ENCODE assay signal across 9 cellular contexts in genomic region chr10:35136263-35136815, GRCh38. TPM values are rescaled to one million over a fixed set of nuclear protein-coding genes. Genes with fewer than 3 reads are reported as not detected.
DNase-seq lines count a peak whose midpoint lies in the region; ATAC-seq and TF ChIP-seq lines count a peak whose summit lies in the region.
"Had no signal": no experiment of that assay in that cellular context is flagged by ENCODE, and none has a peak within 500 bp of the region (broad histone marks: within the 10 kb centered on the region; RNA-seq: fewer than 3 reads in every experiment).

No MANE protein-coding gene starts in this region.

- ATAC-seq in GM21447 (IDR thresholded peaks at IDR 0.05; ENCODE audit: unreplicated experiment), result peak; percentile 51
- peak; percentile 52 for ATAC-seq in HG03520 (IDR thresholded peaks at IDR 0.05; ENCODE audit: unreplicated experiment)
- ATAC-seq in effector memory CD8-positive, alpha-beta T cell (replicated peaks), result peak; percentile 18

- no peaks in the 10 kb centered on the region for H3K9me3 Mint-ChIP-seq in effector memory CD8-positive, alpha-beta T cell
- no peaks in the 10 kb centered on the region for H3K9me3 Mint-ChIP-seq in mesothelial cell of epicardium

- TF ChIP-seq CTCF in mesothelial cell of epicardium (IDR thresholded peaks at IDR 0.05; ENCODE audit: unreplicated experiment), result no peak

- H3K27me3 Mint-ChIP-seq in effector memory CD8-positive, alpha-beta T cell, result no peaks in the 10 kb centered on the region
- H3K27me3 Mint-ChIP-seq in mesothelial cell of epicardium (ENCODE audit: low read depth), result no peaks in the 10 kb centered on the region

- DNase-seq in NCI-H146 (lab: John Stamatoyannopoulos, UW) (peak; percentile 39), NCI-H146 treated with DMSO at 0.1 percent for 48 hours (lab: John Stamatoyannopoulos, UW; ENCODE audit: unreplicated experiment) (no peak), SHP77 treated with DMSO at 0.1 percent for 48 hours (lab: John Stamatoyannopoulos, UW) (no peak), mesothelial cell of epicardium (ENCODE audit: low spot score in 2 of 2, unreplicated experiment in 2 of 2) (no peak)
- DNase-seq in effector memory CD8-positive, alpha-beta T cell, result no peak
- DNase-seq in activated effector memory CD4-positive, alpha-beta T cell treated with Interleukin-2 at 50 U/mL for 16 hours, result no peak
- DNase-seq: left cardiac atrium had no signal

- H3K4me3 Mint-ChIP-seq in effector memory CD8-positive, alpha-beta T cell, result peak overlapping the region; percentile 42 to 63
- H3K4me3 Mint-ChIP-seq in mesothelial cell of epicardium, result no peak overlapping the region

- H3K4me1 Mint-ChIP-seq in effector memory CD8-positive, alpha-beta T cell (ENCODE audit: low read depth in 2 of 2), result peaks cover 17 to 27% of the 10 kb centered on the region in 2 donors
- peaks cover 7% of the 10 kb centered on the region for H3K4me1 Mint-ChIP-seq in mesothelial cell of epicardium

- peak overlapping the region; percentile 33 to 45 for H3K27ac Mint-ChIP-seq in effector memory CD8-positive, alpha-beta T cell
- no peak overlapping the region for H3K27ac Mint-ChIP-seq in mesothelial cell of epicardium

- peaks cover 10% of the 10 kb centered on the region for H3K36me3 Mint-ChIP-seq in effector memory CD8-positive, alpha-beta T cell (ENCODE audit: insufficient read depth)
- no peaks in the 10 kb centered on the region for H3K36me3 Mint-ChIP-seq in mesothelial cell of epicardium

RNA-seq across cellular contexts. Expression of gene CREM, which starts 9.7 kb away (rescaled TPM):
- total RNA-seq in mesothelial cell of epicardium, result 31.8 to 37.2 TPM (median 34.2 TPM) in 3 replicates

RNA-seq across cellular contexts. Expression of gene CUL2, which starts 46.2 kb away (rescaled TPM):
- 31.4 to 36.3 TPM (median 33.7 TPM) in 3 replicates for total RNA-seq in mesothelial cell of epicardium
